16 cellular contexts compared by ENCODE assay signal in genomic region chr1:101995984-101996731, GRCh38. TPM values are rescaled to one million over a fixed set of nuclear protein-coding genes. Genes with fewer than 3 reads are reported as not detected.
A peak's percentile ranks its signal among the peaks of the same experiment; 100 is the strongest.
DNase-seq lines count a peak whose midpoint lies in the region; ATAC-seq, FAIRE-seq and TF ChIP-seq lines count a peak whose summit lies in the region.
"Had no signal": no experiment of that assay in that cellular context is flagged by ENCODE, and none has a peak within 500 bp of the region (broad histone marks: within the 10 kb centered on the region; RNA-seq: fewer than 3 reads in every experiment).

No MANE protein-coding gene starts in this region.

- no peaks in the 10 kb centered on the region for H3K9me3 ChIP-seq in GM12878 (replicated peaks; ENCODE audit: control insufficient read depth, insufficient read depth, low read length)
- H3K9me3 ChIP-seq: transverse colon had no signal

- RAD21 ChIA-PET in GM12878 (lab: Charles Lee; ENCODE audit: unreplicated experiment) = no interaction called here

- H2AFZ ChIP-seq in GM12878 (ENCODE audit: control insufficient read depth, low read depth, low read length) = no peak overlapping the region

- no peak for TF ChIP-seq POLR2A in GM12878 (IDR thresholded peaks at IDR 0.05; ENCODE audit: low read depth, low read length)

- no peaks in the 10 kb centered on the region for H4K20me1 ChIP-seq in GM12878 (ENCODE audit: control insufficient read depth, insufficient read depth)

- H3K4me2 ChIP-seq in GM12878 (ENCODE audit: control insufficient read depth, insufficient read depth) = no peak overlapping the region

- BruUV-seq in GM12878 (replicated peaks; lab: Mats Ljungman, UMichigan) = no TSS peak

- H3K4me1 ChIP-seq in GM12878 (ENCODE audit: control insufficient read depth, insufficient read depth, low read length) = no peaks in the 10 kb centered on the region

- no peaks in the 10 kb centered on the region for H3K36me3 ChIP-seq in GM12878 (ENCODE audit: control insufficient read depth in 2 of 2, insufficient read depth in 2 of 2, low read length in 1 of 2)
- H3K36me3 ChIP-seq: transverse colon had no signal

- SMC1A ChIA-PET in GM12878 (lab: Charles Lee; ENCODE audit: uncharacterized antibody, unreplicated experiment) = no interaction called here

- H3K9ac ChIP-seq in GM12878 (ENCODE audit: control insufficient read depth, insufficient read depth, low read length) = no peak overlapping the region

- peaks cover 5% of the 10 kb centered on the region for H3K4me1 Mint-ChIP-seq in nephron
- no peaks in the 10 kb centered on the region for H3K4me1 Mint-ChIP-seq in activated CD4-positive, alpha-beta memory T cell treated with anti-CD3 and anti-CD28 coated beads for 36 hours (ENCODE audit: low read depth)
- no peaks in the 10 kb centered on the region for H3K4me1 Mint-ChIP-seq in activated CD8-positive, alpha-beta T cell treated with anti-CD3 and anti-CD28 coated beads, Interleukin-2, amount 10 ng/mL, durations not matched to agents 7 days and 5 days (ENCODE audit: low read depth)
- H3K4me1 Mint-ChIP-seq: activated CD8-positive, alpha-beta memory T cell treated with anti-CD3 and anti-CD28 coated beads, Interleukin-2, amount 10 ng/mL, durations not matched to agents 7 days and 5 days; activated naive CD8-positive, alpha-beta T cell treated with anti-CD3 and anti-CD28 coated beads, Interleukin-2, amount 10 ng/mL, durations not matched to agents 7 days and 5 days had no signal

- H3K79me2 ChIP-seq in GM12878 (ENCODE audit: control insufficient read depth, insufficient read depth, low read length) = no peaks in the 10 kb centered on the region

- DNase-seq in D721Med (ENCODE audit: insufficient read length, low spot score) = peak; percentile 15
- DNase-seq in NCI-H1105 (lab: John Stamatoyannopoulos, UW) = peak; percentile 12
- no peak for DNase-seq in GM12878 (ENCODE audit: low read depth, low spot score)
- DNase-seq in hepatic stellate cell (ENCODE audit: low spot score) = no peak
- no peak for DNase-seq in activated CD4-positive, alpha-beta memory T cell treated with anti-CD3 and anti-CD28 coated beads for 36 hours
- DNase-seq in activated CD8-positive, alpha-beta T cell treated with anti-CD3 and anti-CD28 coated beads, Interleukin-2, amount 10 ng/mL, durations not matched to agents 7 days and 5 days = no peak
- DNase-seq: activated CD8-positive, alpha-beta memory T cell treated with anti-CD3 and anti-CD28 coated beads, Interleukin-2, amount 10 ng/mL, durations not matched to agents 7 days and 5 days; activated naive CD8-positive, alpha-beta T cell treated with anti-CD3 and anti-CD28 coated beads, Interleukin-2, amount 10 ng/mL, durations not matched to agents 7 days and 5 days; effector CD4-positive, alpha-beta T cell; OCI-M1; transverse colon had no signal

- H3K27me3 ChIP-seq in GM12878 (replicated peaks in 1 of 2; ENCODE audit: control insufficient read depth in 2 of 2, insufficient read depth in 2 of 2, low read length in 1 of 2) = no peaks in the 10 kb centered on the region; a peak in 1 of 4 replicates

- peaks cover 23% of the 10 kb centered on the region for H3K27me3 Mint-ChIP-seq in nephron (ENCODE audit: low read depth)
- peaks cover 11% of the 10 kb centered on the region for H3K27me3 Mint-ChIP-seq in activated CD4-positive, alpha-beta memory T cell treated with anti-CD3 and anti-CD28 coated beads for 36 hours
- peaks cover 7% of the 10 kb centered on the region for H3K27me3 Mint-ChIP-seq in activated CD8-positive, alpha-beta T cell treated with anti-CD3 and anti-CD28 coated beads, Interleukin-2, amount 10 ng/mL, durations not matched to agents 7 days and 5 days (ENCODE audit: low read depth)

- H3K9me3 Mint-ChIP-seq in nephron = no peaks in the 10 kb centered on the region
- H3K9me3 Mint-ChIP-seq in activated CD4-positive, alpha-beta memory T cell treated with anti-CD3 and anti-CD28 coated beads for 36 hours = no peaks in the 10 kb centered on the region
- no peaks in the 10 kb centered on the region for H3K9me3 Mint-ChIP-seq in activated CD8-positive, alpha-beta T cell treated with anti-CD3 and anti-CD28 coated beads, Interleukin-2, amount 10 ng/mL, durations not matched to agents 7 days and 5 days (ENCODE audit: insufficient read depth)
- H3K9me3 Mint-ChIP-seq: activated naive CD8-positive, alpha-beta T cell treated with anti-CD3 and anti-CD28 coated beads, Interleukin-2, amount 10 ng/mL, durations not matched to agents 7 days and 5 days had no signal

- H3K4me3 Mint-ChIP-seq in nephron = peak overlapping the region; percentile 82 to 89 (median 83)
- H3K4me3 Mint-ChIP-seq in activated CD4-positive, alpha-beta memory T cell treated with anti-CD3 and anti-CD28 coated beads for 36 hours = no peak overlapping the region
- no peak overlapping the region for H3K4me3 Mint-ChIP-seq in activated CD8-positive, alpha-beta T cell treated with anti-CD3 and anti-CD28 coated beads, Interleukin-2, amount 10 ng/mL, durations not matched to agents 7 days and 5 days
- H3K4me3 Mint-ChIP-seq: activated CD8-positive, alpha-beta memory T cell treated with anti-CD3 and anti-CD28 coated beads, Interleukin-2, amount 10 ng/mL, durations not matched to agents 7 days and 5 days; activated naive CD8-positive, alpha-beta T cell treated with anti-CD3 and anti-CD28 coated beads, Interleukin-2, amount 10 ng/mL, durations not matched to agents 7 days and 5 days had no signal

- H3K27ac Mint-ChIP-seq in nephron = no peak overlapping the region
- no peak overlapping the region for H3K27ac Mint-ChIP-seq in activated CD4-positive, alpha-beta memory T cell treated with anti-CD3 and anti-CD28 coated beads for 36 hours
- H3K27ac Mint-ChIP-seq in activated CD8-positive, alpha-beta T cell treated with anti-CD3 and anti-CD28 coated beads, Interleukin-2, amount 10 ng/mL, durations not matched to agents 7 days and 5 days = no peak overlapping the region
- H3K27ac Mint-ChIP-seq: activated CD8-positive, alpha-beta memory T cell treated with anti-CD3 and anti-CD28 coated beads, Interleukin-2, amount 10 ng/mL, durations not matched to agents 7 days and 5 days; activated naive CD8-positive, alpha-beta T cell treated with anti-CD3 and anti-CD28 coated beads, Interleukin-2, amount 10 ng/mL, durations not matched to agents 7 days and 5 days had no signal

- no peak for TF ChIP-seq EP300 in GM12878 (IDR thresholded peaks at IDR 0.05; ENCODE audit: borderline replicate concordance in 1 of 2, control insufficient read depth in 1 of 2, low read depth in 2 of 2, low read length in 2 of 2)

- intact Hi-C loops in GM12878 (cut with micrococcal nuclease; ENCODE audit: unreplicated experiment) = no loop called here
- intact Hi-C loops in activated CD4-positive, alpha-beta memory T cell treated with anti-CD3 and anti-CD28 coated beads for 36 hours (cut with micrococcal nuclease) = no loop called here

- no peak overlapping the region for H3K27ac ChIP-seq in GM12878 (ENCODE audit: control insufficient read depth, insufficient read depth)
- H3K27ac ChIP-seq: C4-2B, transverse colon had no signal

- no peaks in the 10 kb centered on the region for H3K36me3 Mint-ChIP-seq in nephron (ENCODE audit: low read depth)
- no peaks in the 10 kb centered on the region for H3K36me3 Mint-ChIP-seq in activated CD4-positive, alpha-beta memory T cell treated with anti-CD3 and anti-CD28 coated beads for 36 hours
- no peaks in the 10 kb centered on the region for H3K36me3 Mint-ChIP-seq in activated CD8-positive, alpha-beta T cell treated with anti-CD3 and anti-CD28 coated beads, Interleukin-2, amount 10 ng/mL, durations not matched to agents 7 days and 5 days (ENCODE audit: low read depth)
- H3K36me3 Mint-ChIP-seq: activated CD8-positive, alpha-beta memory T cell treated with anti-CD3 and anti-CD28 coated beads, Interleukin-2, amount 10 ng/mL, durations not matched to agents 7 days and 5 days; activated naive CD8-positive, alpha-beta T cell treated with anti-CD3 and anti-CD28 coated beads, Interleukin-2, amount 10 ng/mL, durations not matched to agents 7 days and 5 days had no signal

- WGBS in GM12878 (ENCODE audit: insufficient coverage, insufficient replicate concordance, low lambda C conversion rate, missing lambda C conversion rate) = 16% methylated on average over 20 of the region's 20 CpGs

- POLR2A ChIA-PET in GM12878 (lab: Charles Lee) = no interaction called here
- POLR2A ChIA-PET in activated CD4-positive, alpha-beta memory T cell treated with anti-CD3 and anti-CD28 coated beads for 36 hours (lab: Charles Lee) = no interaction called here
- POLR2A ChIA-PET in activated CD8-positive, alpha-beta T cell treated with anti-CD3 and anti-CD28 coated beads, Interleukin-2, amount 10 ng/mL, durations not matched to agents 7 days and 5 days (lab: Charles Lee) = interaction anchor here (0.6 kb wide), 1 partner anchor 189 kb away, joined by 3 read pairs; no protein-coding TSS in a partner anchor

- FAIRE-seq in D721Med (lab: Jason Lieb, UNC) (peak; percentile 67), GM12878 (lab: Jason Lieb, UNC) (no peak)

- ATAC-seq in GM12878 (no peak), HG03457 (IDR thresholded peaks at IDR 0.05; ENCODE audit: unreplicated experiment) (no peak)
- no peak for ATAC-seq in activated CD8-positive, alpha-beta T cell treated with anti-CD3 and anti-CD28 coated beads, Interleukin-2, amount 10 ng/mL, durations not matched to agents 7 days and 5 days
- ATAC-seq: sciatic nerve had no signal

- in situ Hi-C loops in GM12878 (cut with MboI) = no loop called here

- no peak for TF ChIP-seq CTCF in D721Med (IDR thresholded peaks at IDR 0.05; ENCODE audit: insufficient read depth, missing control alignments)
- TF ChIP-seq CTCF in GM12878 (IDR thresholded peaks at IDR 0.05 in 2 of 3, conservative IDR thresholded peaks at IDR 0.05 in 1 of 3; ENCODE audit: control insufficient read depth in 2 of 3, extremely low read depth in 1 of 3, insufficient read depth in 1 of 3, low read depth in 3 of 3, low read length in 3 of 3) = no peak
- TF ChIP-seq CTCF in nephron (IDR thresholded peaks at IDR 0.05; ENCODE audit: unreplicated experiment in 3 of 3) = no peak

- no peak overlapping the region for H3K4me3 ChIP-seq in GM12878
- H3K4me3 ChIP-seq: transverse colon had no signal

- CTCF ChIA-PET in GM12878 (lab: Yijun Ruan, JAX) = interaction anchor here (0.5 kb wide), 1 partner anchor 20 kb away, joined by 3 read pairs; no protein-coding TSS in a partner anchor
- CTCF ChIA-PET in activated CD4-positive, alpha-beta memory T cell treated with anti-CD3 and anti-CD28 coated beads for 36 hours (lab: Charles Lee) = no interaction called here
- CTCF ChIA-PET in activated CD8-positive, alpha-beta T cell treated with anti-CD3 and anti-CD28 coated beads, Interleukin-2, amount 10 ng/mL, durations not matched to agents 7 days and 5 days (lab: Charles Lee) = interaction anchor here (0.8 to 1.0 kb wide), 2 partner anchors 25 to 28 kb away, joined by 3 read pairs; no protein-coding TSS in a partner anchor

- no peak for TF ChIP-seq RAD21 in GM12878 (IDR thresholded peaks at IDR 0.05; ENCODE audit: insufficient read depth, low read depth, low read length)

RNA-seq across cellular contexts. Expression of gene OLFM3, which starts 0.6 kb away (rescaled TPM):
- total RNA-seq in GM12878 (2013; cell fraction: nucleolus; rRNA removed) = 0.88 and 0.96 TPM in 2 replicates
- total RNA-seq in GM12878 (2014; rRNA removed) (not detected in 2 replicates), GM12878 (2014; rRNA removed; fragmentation: Illumina TruSeq; extraction: Trizol) (not detected in 2 replicates), GM12878 (2021) (not detected in 2 replicates)
- polyA plus RNA-seq in GM12878 (2011; ENCODE audit: low read depth) = not detected
- polyA plus RNA-seq in GM12878 (2011; rRNA removed) (0.33 and 0.40 TPM in 2 replicates), GM12878 (2014; fragmentation: Illumina TruSeq; extraction: Trizol) (not detected in 2 replicates), GM12878 (2014; fragmentation: Nextera tagmentation; extraction: Ambion mirVana) (not detected), GM12878 (2014; rRNA removed) (not detected in 2 replicates), GM12878 (2016; fragmentation: Nextera tagmentation; extraction: Ambion mirVana) (under 1 TPM in 1 of 2 experiments, not detected in 1; 0.09 TPM)
- 0.08 and 0.10 TPM in 2 replicates for polyA plus RNA-seq in GM12878 (2011; cell fraction: cytosol; rRNA removed)
- polyA plus RNA-seq in GM12878 (2011; cell fraction: nucleus; rRNA removed) = 0.16 and 0.22 TPM in 2 replicates
- polyA plus RNA-seq in GM12878 (2012) = 0.07 TPM in 2 replicates
- 0.15 and 0.46 TPM in 2 replicates for polyA minus RNA-seq in GM12878 (2011; rRNA and poly(A)+ RNA removed)
- not detected in 2 replicates for polyA minus RNA-seq in GM12878 (2011; cell fraction: cytosol; rRNA and poly(A)+ RNA removed)
- polyA minus RNA-seq in GM12878 (2011; cell fraction: nucleus; rRNA and poly(A)+ RNA removed) = 0.19 and 0.24 TPM in 2 replicates
- not detected for total RNA-seq in activated CD4-positive, alpha-beta memory T cell treated with anti-CD3 and anti-CD28 coated beads for 36 hours
- total RNA-seq in activated CD8-positive, alpha-beta T cell treated with anti-CD3 and anti-CD28 coated beads, Interleukin-2, amount 10 ng/mL, durations not matched to agents 7 days and 5 days = not detected
- total RNA-seq: activated CD8-positive, alpha-beta memory T cell treated with anti-CD3 and anti-CD28 coated beads, Interleukin-2, amount 10 ng/mL, durations not matched to agents 7 days and 5 days; activated naive CD8-positive, alpha-beta T cell treated with anti-CD3 and anti-CD28 coated beads, Interleukin-2, amount 10 ng/mL, durations not matched to agents 7 days and 5 days; M059J; sciatic nerve had no signal

Comparison
In these comparisons a context has a peak if more than half of its experiments do, and no peak if none do; other contexts are left out.
1. DNase-seq: peak in D721Med (single experiment) and NCI-H1105 (single experiment); none in GM12878 (single experiment), hepatic stellate cell (single experiment), activated CD4-positive, alpha-beta memory T cell treated with anti-CD3 and anti-CD28 coated beads for 36 hours (single experiment) and activated CD8-positive, alpha-beta T cell treated with anti-CD3 and anti-CD28 coated beads, Interleukin-2, amount 10 ng/mL, durations not matched to agents 7 days and 5 days (single experiment).
2. H3K4me3 Mint-ChIP-seq: peak in nephron (3 of 3); none in activated CD4-positive, alpha-beta memory T cell treated with anti-CD3 and anti-CD28 coated beads for 36 hours (single experiment) and activated CD8-positive, alpha-beta T cell treated with anti-CD3 and anti-CD28 coated beads, Interleukin-2, amount 10 ng/mL, durations not matched to agents 7 days and 5 days (single experiment).